In the genomic region with DNA sequence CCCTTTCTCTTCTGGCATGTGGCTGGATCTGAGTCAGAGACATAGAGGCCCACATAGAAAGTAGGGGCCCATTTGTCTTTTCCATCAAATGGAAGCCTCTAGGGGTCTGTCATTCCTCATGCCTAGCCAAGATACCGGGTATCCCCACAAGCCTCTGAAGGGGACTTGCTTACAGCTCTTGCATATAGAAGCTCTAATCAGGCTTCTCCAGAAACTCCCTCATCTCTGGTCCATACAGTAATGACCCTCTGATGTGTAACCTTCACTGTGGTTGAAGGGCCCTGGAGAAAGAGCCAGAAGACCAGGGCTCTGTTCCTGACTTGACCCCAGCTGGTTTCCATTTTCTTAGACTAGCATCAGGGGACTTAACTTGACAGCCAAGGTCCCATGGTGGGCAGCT, we compare ENCODE assay signal across 32 cellular contexts.
"Had no signal": no experiment of that assay in that cellular context is flagged by ENCODE, and none has a peak within 500 bp of the region (broad histone marks: within the 10 kb centered on the region; RNA-seq: fewer than 3 reads in every experiment).

No MANE protein-coding gene starts in this region.

- H3K27me3 ChIP-seq: ascending aorta, brain microvascular endothelial cell, dorsolateral prefrontal cortex had no signal

- H3K27ac Mint-ChIP-seq: activated B cell treated with CpG ODN at 0.5 μM for 24 hours; activated CD4-positive, alpha-beta memory T cell treated with anti-CD3 and anti-CD28 coated beads, Interleukin-2, amount 10 ng/mL, durations not matched to agents 7 days and 5 days; activated CD4-positive, alpha-beta T cell treated with anti-CD3 and anti-CD28 coated beads, Interleukin-2, amount 10 ng/mL, durations not matched to agents 7 days and 5 days; activated naive CD4-positive, alpha-beta T cell treated with anti-CD3 and anti-CD28 coated beads, Interleukin-2, amount 10 ng/mL, durations not matched to agents 7 days and 5 days; activated naive CD4-positive, alpha-beta T cell treated with anti-CD3 and anti-CD28 coated beads, Interleukin-2, amount 50 U/mL, for 72 hours; activated naive CD8-positive, alpha-beta T cell treated with anti-CD3 and anti-CD28 coated beads, Interleukin-2, amount 10 ng/mL, durations not matched to agents 7 days and 5 days; activated T-cell treated with anti-CD3 and anti-CD28 coated beads, Interleukin-2, amount 50 U/mL, for 24 hours; activated T-cell treated with anti-CD3 and anti-CD28 coated beads, Interleukin-2, amount 50 U/mL, for 72 hours; dendritic cell treated with granulocyte-macrophage colony-stimulating factor and Interleukin-4, amounts not matched to agents 40 ng/mL and 50 ng/mL, for 4 days; effector memory CD8-positive, alpha-beta T cell; T-cell; T-helper 1 cell treated with Interleukin-12 subunit alpha and Interleukin-12 subunit beta and Interleukin-4 antibody, amounts not matched to agents 30 μg/mL and 1 μg/mL, for 36 hours had no signal

- H3K4me1 ChIP-seq: ascending aorta, esophagus squamous epithelium, gastroesophageal sphincter, heart right ventricle had no signal

- H3K9me3 Mint-ChIP-seq: activated B cell treated with CpG ODN at 0.5 μM for 24 hours; activated CD4-positive, alpha-beta memory T cell treated with anti-CD3 and anti-CD28 coated beads, Interleukin-2, amount 10 ng/mL, durations not matched to agents 7 days and 5 days; activated CD4-positive, alpha-beta T cell treated with anti-CD3 and anti-CD28 coated beads, Interleukin-2, amount 10 ng/mL, durations not matched to agents 7 days and 5 days; activated naive CD4-positive, alpha-beta T cell treated with anti-CD3 and anti-CD28 coated beads, Interleukin-2, amount 10 ng/mL, durations not matched to agents 7 days and 5 days; activated naive CD4-positive, alpha-beta T cell treated with anti-CD3 and anti-CD28 coated beads, Interleukin-2, amount 50 U/mL, for 72 hours; activated naive CD8-positive, alpha-beta T cell treated with anti-CD3 and anti-CD28 coated beads, Interleukin-2, amount 10 ng/mL, durations not matched to agents 7 days and 5 days; activated T-cell treated with anti-CD3 and anti-CD28 coated beads, Interleukin-2, amount 50 U/mL, for 24 hours; central memory CD8-positive, alpha-beta T cell; dendritic cell treated with granulocyte-macrophage colony-stimulating factor and Interleukin-4, amounts not matched to agents 40 ng/mL and 50 ng/mL, for 4 days; effector memory CD8-positive, alpha-beta T cell; T-helper 1 cell treated with Interleukin-12 subunit alpha and Interleukin-12 subunit beta and Interleukin-4 antibody, amounts not matched to agents 30 μg/mL and 1 μg/mL, for 36 hours had no signal

- FAIRE-seq: endometrium, endothelial cell of umbilical vein had no signal

- H3K4me3 Mint-ChIP-seq: activated B cell treated with CpG ODN at 0.5 μM for 24 hours; activated CD4-positive, alpha-beta memory T cell treated with anti-CD3 and anti-CD28 coated beads, Interleukin-2, amount 10 ng/mL, durations not matched to agents 7 days and 5 days; activated CD4-positive, alpha-beta T cell treated with anti-CD3 and anti-CD28 coated beads, Interleukin-2, amount 10 ng/mL, durations not matched to agents 7 days and 5 days; activated naive CD4-positive, alpha-beta T cell treated with anti-CD3 and anti-CD28 coated beads, Interleukin-2, amount 10 ng/mL, durations not matched to agents 7 days and 5 days; activated naive CD8-positive, alpha-beta T cell treated with anti-CD3 and anti-CD28 coated beads, Interleukin-2, amount 10 ng/mL, durations not matched to agents 7 days and 5 days; activated T-cell treated with anti-CD3 and anti-CD28 coated beads, Interleukin-2, amount 50 U/mL, for 24 hours; activated T-cell treated with anti-CD3 and anti-CD28 coated beads, Interleukin-2, amount 50 U/mL, for 72 hours; central memory CD8-positive, alpha-beta T cell; dendritic cell treated with granulocyte-macrophage colony-stimulating factor and Interleukin-4, amounts not matched to agents 40 ng/mL and 50 ng/mL, for 4 days; effector memory CD8-positive, alpha-beta T cell; T-cell; T-helper 1 cell treated with Interleukin-12 subunit alpha and Interleukin-12 subunit beta and Interleukin-4 antibody, amounts not matched to agents 30 μg/mL and 1 μg/mL, for 36 hours had no signal

- H3K4me1 Mint-ChIP-seq: activated B cell treated with CpG ODN at 0.5 μM for 24 hours; activated CD4-positive, alpha-beta memory T cell treated with anti-CD3 and anti-CD28 coated beads, Interleukin-2, amount 10 ng/mL, durations not matched to agents 7 days and 5 days; activated CD4-positive, alpha-beta T cell treated with anti-CD3 and anti-CD28 coated beads, Interleukin-2, amount 10 ng/mL, durations not matched to agents 7 days and 5 days; activated naive CD4-positive, alpha-beta T cell treated with anti-CD3 and anti-CD28 coated beads, Interleukin-2, amount 10 ng/mL, durations not matched to agents 7 days and 5 days; activated naive CD8-positive, alpha-beta T cell treated with anti-CD3 and anti-CD28 coated beads, Interleukin-2, amount 10 ng/mL, durations not matched to agents 7 days and 5 days; central memory CD8-positive, alpha-beta T cell; T-cell had no signal

- DNase-seq: activated B cell treated with CpG ODN at 0.5 μM for 24 hours; activated CD4-positive, alpha-beta memory T cell treated with anti-CD3 and anti-CD28 coated beads, Interleukin-2, amount 10 ng/mL, durations not matched to agents 7 days and 5 days; activated CD4-positive, alpha-beta T cell treated with anti-CD3 and anti-CD28 coated beads, Interleukin-2, amount 10 ng/mL, durations not matched to agents 7 days and 5 days; activated CD4-positive, alpha-beta T cell treated with anti-CD3 and anti-CD28 coated beads, Interleukin-2, amount 50 U/mL, for 4 hours; activated CD8-positive, alpha-beta memory T cell treated with anti-CD3 and anti-CD28 coated beads, Interleukin-2, amount 50 U/mL, for 48 hours; activated gamma-delta T cell; activated naive CD4-positive, alpha-beta T cell; activated naive CD4-positive, alpha-beta T cell treated with anti-CD3 and anti-CD28 coated beads, Interleukin-2, amount 10 ng/mL, durations not matched to agents 7 days and 5 days; activated naive CD8-positive, alpha-beta T cell treated with anti-CD3 and anti-CD28 coated beads, Interleukin-2, amount 10 ng/mL, durations not matched to agents 7 days and 5 days; activated T-cell treated with anti-CD3 and anti-CD28 coated beads for 4 hours; activated T-cell treated with anti-CD3 and anti-CD28 coated beads, Interleukin-2, amount 50 U/mL, for 24 hours; activated T-cell treated with anti-CD3 and anti-CD28 coated beads, Interleukin-2, amount 50 U/mL, for 72 hours; brain microvascular endothelial cell; dorsolateral prefrontal cortex; effector memory CD8-positive, alpha-beta T cell; esophagus squamous epithelium; foreskin melanocyte; heart right ventricle; T-cell; T1000; WERI-Rb-1 had no signal

- H3K27ac ChIP-seq: ascending aorta, brain microvascular endothelial cell, coronary artery, epithelial cell of prostate, esophagus squamous epithelium, gastroesophageal sphincter, heart right ventricle, WERI-Rb-1 had no signal

- H3K9me3 ChIP-seq: ascending aorta, esophagus squamous epithelium had no signal

- H3K4me3 ChIP-seq: ascending aorta, coronary artery, dorsolateral prefrontal cortex, esophagus squamous epithelium, gastroesophageal sphincter, heart right ventricle had no signal

- ATAC-seq: activated CD4-positive, CD25-positive, alpha-beta regulatory T cell treated with anti-CD3 and anti-CD28 coated beads, Interleukin-2, amount 50 U/mL, for 24 hours; activated naive CD4-positive, alpha-beta T cell treated with anti-CD3 and anti-CD28 coated beads, Interleukin-2, amount 50 U/mL, for 72 hours; activated T-cell treated with anti-CD3 and anti-CD28 coated beads, Interleukin-2, amount 50 U/mL, for 72 hours; effector memory CD8-positive, alpha-beta T cell; gastroesophageal sphincter; heart right ventricle; T-cell had no signal

- H3K36me3 ChIP-seq: ascending aorta, brain microvascular endothelial cell, esophagus squamous epithelium, gastroesophageal sphincter, heart right ventricle, WERI-Rb-1 had no signal

- H3K36me3 Mint-ChIP-seq: activated naive CD4-positive, alpha-beta T cell treated with anti-CD3 and anti-CD28 coated beads, Interleukin-2, amount 10 ng/mL, durations not matched to agents 7 days and 5 days; activated naive CD4-positive, alpha-beta T cell treated with anti-CD3 and anti-CD28 coated beads, Interleukin-2, amount 50 U/mL, for 72 hours; activated naive CD8-positive, alpha-beta T cell treated with anti-CD3 and anti-CD28 coated beads, Interleukin-2, amount 10 ng/mL, durations not matched to agents 7 days and 5 days; T-cell had no signal
